In the genomic region with DNA sequence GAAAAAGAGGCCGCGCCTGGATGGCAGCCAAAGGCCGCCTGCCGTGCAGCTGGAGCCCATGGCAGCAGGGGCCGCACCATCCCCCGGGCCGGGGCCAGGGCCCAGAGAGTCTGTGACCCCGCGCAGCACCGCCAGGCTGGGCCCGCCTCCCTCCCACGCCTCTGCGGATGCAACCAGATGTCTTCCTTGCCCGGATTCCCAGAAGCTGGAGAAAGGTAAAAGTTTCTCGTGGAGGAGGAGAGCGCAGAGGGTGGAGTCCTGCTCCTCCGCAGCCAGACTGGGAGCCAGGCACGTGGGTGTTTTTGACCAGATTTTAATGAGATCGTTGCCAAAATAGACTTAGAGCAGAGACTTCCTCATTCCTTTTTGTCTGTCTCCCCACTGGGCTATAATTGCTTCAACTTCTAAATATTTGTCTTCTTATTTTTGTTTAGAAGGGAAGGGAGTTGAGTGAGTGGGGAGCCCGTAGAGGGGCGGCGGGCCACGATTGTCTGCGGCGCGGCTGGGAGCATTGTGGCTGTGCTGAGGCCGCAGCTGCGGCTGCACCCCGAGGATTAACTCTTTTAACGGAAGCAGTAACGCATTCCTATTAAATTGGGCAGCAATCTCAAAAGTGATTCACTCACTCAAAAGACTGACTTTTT, we compare ENCODE assay signal across 9 cellular contexts. TPM values are rescaled to one million over a fixed set of nuclear protein-coding genes. Genes with fewer than 3 reads are reported as not detected.
DNase-seq lines count a peak whose midpoint lies in the region; ATAC-seq and TF ChIP-seq lines count a peak whose summit lies in the region.
"Had no signal": no experiment of that assay in that cellular context is flagged by ENCODE, and none has a peak within 500 bp of the region (broad histone marks: within the 10 kb centered on the region; RNA-seq: fewer than 3 reads in every experiment).

No MANE protein-coding gene starts in this region.

- peak overlapping the region; percentile 86 for H3K4me2 ChIP-seq in SK-N-SH

- peaks cover 5% of the 10 kb centered on the region for H3K36me3 Mint-ChIP-seq in glutamatergic neuron (ENCODE audit: unreplicated experiment)

- WGBS in SK-N-SH (ENCODE audit: low lambda C conversion rate): 35% methylated on average over 23 of the region's 31 CpGs

- peak overlapping the region; percentile 48 for H3K27ac Mint-ChIP-seq in glutamatergic neuron (ENCODE audit: unreplicated experiment)
- H3K27ac Mint-ChIP-seq: dendritic cell treated with granulocyte-macrophage colony-stimulating factor and Interleukin-4, amounts not matched to agents 40 ng/mL and 50 ng/mL, for 4 days had no signal

- peaks cover 42% of the 10 kb centered on the region for H3F3A ChIP-seq in SK-N-SH (replicated peaks; ENCODE audit: insufficient read depth)

- peak overlapping the region; percentile 76 for H3K4me3 Mint-ChIP-seq in glutamatergic neuron (ENCODE audit: unreplicated experiment)
- H3K4me3 Mint-ChIP-seq: dendritic cell treated with granulocyte-macrophage colony-stimulating factor and Interleukin-4, amounts not matched to agents 40 ng/mL and 50 ng/mL, for 4 days had no signal

- H3K27me3 ChIP-seq in SK-N-SH (ENCODE audit: insufficient read depth) (no peaks in the 10 kb centered on the region), rectal smooth muscle tissue (ENCODE audit: control insufficient read depth, insufficient read depth, low read length) (no peaks in the 10 kb centered on the region)

- peak; percentile 10; the same call in 1 of the 2 replicates for TF ChIP-seq RAD21 in SK-N-SH (IDR thresholded peaks at IDR 0.05; ENCODE audit: low read length)

- TF ChIP-seq CTCF in SK-N-SH (IDR thresholded peaks at IDR 0.05) (no peak), glutamatergic neuron (IDR thresholded peaks at IDR 0.05; ENCODE audit: partially characterized antibody, unreplicated experiment) (no peak)

- H3K9me3 Mint-ChIP-seq in glutamatergic neuron (ENCODE audit: unreplicated experiment): peaks cover 6% of the 10 kb centered on the region
- H3K9me3 Mint-ChIP-seq: dendritic cell treated with granulocyte-macrophage colony-stimulating factor and Interleukin-4, amounts not matched to agents 40 ng/mL and 50 ng/mL, for 4 days had no signal

- peak overlapping the region; percentile 28 to 52 for H3K4me3 ChIP-seq in SK-N-SH (ENCODE audit: low read depth in 2 of 2, low read length in 1 of 2)
- H3K4me3 ChIP-seq in rectal smooth muscle tissue (ENCODE audit: low read length): peak overlapping the region; percentile 22

- no peak for ATAC-seq in HG03571 (IDR thresholded peaks at IDR 0.05; ENCODE audit: unreplicated experiment)

- H3K9me2 ChIP-seq in SK-N-SH: no peaks in the 10 kb centered on the region

- H3K4me1 ChIP-seq in SK-N-SH (ENCODE audit: control insufficient read depth in 1 of 2, insufficient read depth in 2 of 2, low read depth in 1 of 2, low read length in 1 of 2) (peaks cover 25 to 32% of the 10 kb centered on the region in 2 experiments), rectal smooth muscle tissue (ENCODE audit: control insufficient read depth, insufficient read depth, low read length) (peaks cover 23% of the 10 kb centered on the region)

- H3K4me1 Mint-ChIP-seq in glutamatergic neuron (ENCODE audit: low read depth, unreplicated experiment): peaks cover 46% of the 10 kb centered on the region

- H4K20me1 ChIP-seq in SK-N-SH (ENCODE audit: insufficient read depth): no peaks in the 10 kb centered on the region

- H3K79me2 ChIP-seq in SK-N-SH (ENCODE audit: insufficient read depth): peaks cover 31% of the 10 kb centered on the region

- H3K9me3 ChIP-seq in SK-N-SH: no peaks in the 10 kb centered on the region

- CTCF ChIA-PET in SK-N-SH (lab: Yijun Ruan, JAX): interaction anchor here (0.7 to 2.7 kb wide), 10 partner anchors 11 to 117 kb away, joined by 3 to 23 read pairs (median 4); no protein-coding TSS in a partner anchor

- H3K27me3 Mint-ChIP-seq in glutamatergic neuron (ENCODE audit: unreplicated experiment): peaks cover 4% of the 10 kb centered on the region

- H2AFZ ChIP-seq in SK-N-SH (ENCODE audit: low read depth): peak overlapping the region; percentile 24

- DNase-seq in GM04504 (ENCODE audit: low read depth) (peak; percentile 73), SK-N-SH (peak; percentile 97), glutamatergic neuron (no peak), NCI-H510A (lab: John Stamatoyannopoulos, UW) (no peak), iPS-NIHi7 (ENCODE audit: extremely low spot score) (no peak), SIG-M5 treated with dmso at 0.1 percent for 504 hours (lab: John Stamatoyannopoulos, UW; ENCODE audit: unreplicated experiment) (no peak)

- POLR2A ChIA-PET in SK-N-SH (lab: Yijun Ruan, JAX): interaction anchor here (0.9 to 1.5 kb wide), 3 partner anchors 45 to 92 kb away, joined by 3 to 6 read pairs (median 3); a partner anchor contains a TSS

- H3K36me3 ChIP-seq in SK-N-SH (replicated peaks in 1 of 2; ENCODE audit: control insufficient read depth in 1 of 2, insufficient read depth in 2 of 2, low read length in 1 of 2) (peaks cover 50 to 67% of the 10 kb centered on the region in 2 experiments), rectal smooth muscle tissue (ENCODE audit: control insufficient read depth, insufficient read depth, low read length) (peaks cover 17% of the 10 kb centered on the region)

- peak overlapping the region; percentile 62 to 92 for H3K27ac ChIP-seq in SK-N-SH (ENCODE audit: low read depth in 2 of 2, low read length in 1 of 2)
- H3K27ac ChIP-seq in rectal smooth muscle tissue (ENCODE audit: low read depth, low read length): peak overlapping the region; percentile 66

- H3K9ac ChIP-seq in SK-N-SH: peak overlapping the region; percentile 35; the same call in 1 of the 2 replicates
- no peak overlapping the region for H3K9ac ChIP-seq in rectal smooth muscle tissue (ENCODE audit: low read length)

- 0 out of 4 replicates have a peak, but pooled peaks of 1 of the 2 experiments have one; percentile 42 for TF ChIP-seq EP300 in SK-N-SH (IDR thresholded peaks at IDR 0.05; ENCODE audit: borderline replicate concordance in 1 of 2, low read depth in 1 of 2, low read length in 1 of 2)

TF ChIP-seq in SK-N-SH, 30 proteins besides CTCF, POLR2A, EP300 and RAD21 (continues in another document):
- TF ChIP-seq TCF12 (IDR thresholded peaks at IDR 0.05) (peak; percentile 42), TEAD4 (IDR thresholded peaks at IDR 0.05; ENCODE audit: borderline replicate concordance, insufficient read depth) (no peak), NRF1 (IDR thresholded peaks at IDR 0.05; ENCODE audit: low read depth, low read length) (0 out of 2 replicates have a peak, but pooled peaks have one; percentile 17), MXI1 (IDR thresholded peaks at IDR 0.05; ENCODE audit: low read depth, low read length) (peak; percentile 87), FOXJ3 (CRISPR knock-in tag; IDR thresholded peaks at IDR 0.05) (no peak), FOXM1 (IDR thresholded peaks at IDR 0.05; ENCODE audit: low read depth) (no peak), NFIC (IDR thresholded peaks at IDR 0.05; ENCODE audit: borderline replicate concordance) (peak; percentile 90)
- TF ChIP-seq, protein P1, sequence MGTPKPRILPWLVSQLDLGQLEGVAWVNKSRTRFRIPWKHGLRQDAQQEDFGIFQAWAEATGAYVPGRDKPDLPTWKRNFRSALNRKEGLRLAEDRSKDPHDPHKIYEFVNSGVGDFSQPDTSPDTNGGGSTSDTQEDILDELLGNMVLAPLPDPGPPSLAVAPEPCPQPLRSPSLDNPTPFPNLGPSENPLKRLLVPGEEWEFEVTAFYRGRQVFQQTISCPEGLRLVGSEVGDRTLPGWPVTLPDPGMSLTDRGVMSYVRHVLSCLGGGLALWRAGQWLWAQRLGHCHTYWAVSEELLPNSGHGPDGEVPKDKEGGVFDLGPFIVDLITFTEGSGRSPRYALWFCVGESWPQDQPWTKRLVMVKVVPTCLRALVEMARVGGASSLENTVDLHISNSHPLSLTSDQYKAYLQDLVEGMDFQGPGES (IDR thresholded peaks at IDR 0.05; ENCODE audit: low read depth, low read length): no peak
- TF ChIP-seq, protein P2, sequence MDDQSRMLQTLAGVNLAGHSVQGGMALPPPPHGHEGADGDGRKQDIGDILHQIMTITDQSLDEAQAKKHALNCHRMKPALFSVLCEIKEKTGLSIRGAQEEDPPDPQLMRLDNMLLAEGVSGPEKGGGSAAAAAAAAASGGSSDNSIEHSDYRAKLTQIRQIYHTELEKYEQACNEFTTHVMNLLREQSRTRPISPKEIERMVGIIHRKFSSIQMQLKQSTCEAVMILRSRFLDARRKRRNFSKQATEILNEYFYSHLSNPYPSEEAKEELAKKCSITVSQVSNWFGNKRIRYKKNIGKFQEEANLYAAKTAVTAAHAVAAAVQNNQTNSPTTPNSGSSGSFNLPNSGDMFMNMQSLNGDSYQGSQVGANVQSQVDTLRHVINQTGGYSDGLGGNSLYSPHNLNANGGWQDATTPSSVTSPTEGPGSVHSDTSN (IDR thresholded peaks at IDR 0.05): no peak

RNA-seq across cellular contexts. Expression of a gene that starts 22.8 kb away (rescaled TPM):
- polyA plus RNA-seq in SK-N-SH (2012; rRNA removed): 52.5 and 66.4 TPM in 2 replicates
- polyA plus RNA-seq in SK-N-SH (2012; cell fraction: cytosol; rRNA removed): 22.6 and 43.2 TPM in 2 replicates
- 49.8 and 83.8 TPM in 2 replicates for polyA plus RNA-seq in SK-N-SH (2012; cell fraction: nucleus; rRNA removed)
- 123 TPM for total RNA-seq in glutamatergic neuron (ENCODE audit: unreplicated experiment)

RNA-seq across cellular contexts. Expression of a gene that starts 40.4 kb away (rescaled TPM):
- polyA plus RNA-seq in SK-N-SH (2012; rRNA removed): 76.5 and 85.3 TPM in 2 replicates
- 32.5 and 58.6 TPM in 2 replicates for polyA plus RNA-seq in SK-N-SH (2012; cell fraction: cytosol; rRNA removed)
- polyA plus RNA-seq in SK-N-SH (2012; cell fraction: nucleus; rRNA removed): 41.2 and 45.7 TPM in 2 replicates
- 17.9 TPM for total RNA-seq in glutamatergic neuron (ENCODE audit: unreplicated experiment)

RNA-seq across cellular contexts. Expression of a gene that starts 46.4 kb away (rescaled TPM):
- 43.8 and 54.3 TPM in 2 replicates for polyA plus RNA-seq in SK-N-SH (2012; rRNA removed)
- polyA plus RNA-seq in SK-N-SH (2012; cell fraction: cytosol; rRNA removed): 41.8 and 45.0 TPM in 2 replicates
- polyA plus RNA-seq in SK-N-SH (2012; cell fraction: nucleus; rRNA removed): 102 and 111 TPM in 2 replicates
- 135 TPM for total RNA-seq in glutamatergic neuron (ENCODE audit: unreplicated experiment)

Comparison
In these comparisons a context has a peak if more than half of its experiments do, and no peak if none do; other contexts are left out.
1. DNase-seq: peak in GM04504 (single experiment) and SK-N-SH (single experiment); none in glutamatergic neuron (single experiment), NCI-H510A (single experiment), iPS-NIHi7 (single experiment) and SIG-M5 treated with dmso at 0.1 percent for 504 hours (single experiment).